1 cellular context compared by ENCODE assay signal in genomic region chr21:42051788-42052187, GRCh38.
TF ChIP-seq lines count a peak whose summit lies in the region.

No MANE protein-coding gene starts in this region.

TF ChIP-seq in K562, 482 proteins besides CTCF, POLR2A, EP300 and RAD21 (continued from another document and continues in another):
- TF ChIP-seq ZBTB12 (CRISPR knock-in tag; IDR thresholded peaks at IDR 0.05) (0 out of 2 replicates have a peak, but pooled peaks have one; percentile 39), PHB2 (IDR thresholded peaks at IDR 0.05; ENCODE audit: low read depth) (no peak), PREB (CRISPR knock-in tag; IDR thresholded peaks at IDR 0.05) (no peak), NFATC3 (IDR thresholded peaks at IDR 0.05) (no peak), E2F4 (CRISPR knock-in tag; IDR thresholded peaks at IDR 0.05; ENCODE audit: low read depth) (no peak), ZNF124 (CRISPR knock-in tag; IDR thresholded peaks at IDR 0.05) (no peak), CAMTA2 (CRISPR knock-in tag; conservative IDR thresholded peaks at IDR 0.05) (no peak), IFI16 (CRISPR knock-in tag; IDR thresholded peaks at IDR 0.05) (no peak), GTF2F1 (IDR thresholded peaks at IDR 0.05; ENCODE audit: low read depth, low read length) (no peak), THAP7 (CRISPR knock-in tag; IDR thresholded peaks at IDR 0.05) (no peak), MCM3 (IDR thresholded peaks at IDR 0.05) (no peak), HIVEP1 (CRISPR knock-in tag; IDR thresholded peaks at IDR 0.05) (no peak), ZNF830 (CRISPR knock-in tag; IDR thresholded peaks at IDR 0.05) (no peak), SMARCC2 (IDR thresholded peaks at IDR 0.05; ENCODE audit: low read depth) (peak; percentile 73; the same call in 1 of the 2 replicates), FOXA3 (CRISPR knock-in tag; conservative IDR thresholded peaks at IDR 0.05 in 1 of 2, IDR thresholded peaks at IDR 0.05 in 1 of 2) (no peak), ZBTB7A (IDR thresholded peaks at IDR 0.05; ENCODE audit: borderline replicate concordance, control insufficient read depth, low read depth, low read length) (no peak), TSHZ1 (CRISPR knock-in tag; IDR thresholded peaks at IDR 0.05) (no peak), BRD9 (IDR thresholded peaks at IDR 0.05; ENCODE audit: low read depth, partially characterized antibody) (no peak), ZKSCAN3 (CRISPR knock-in tag; IDR thresholded peaks at IDR 0.05) (no peak), RFX7 (CRISPR knock-in tag; IDR thresholded peaks at IDR 0.05) (no peak), TCF15 (CRISPR knock-in tag; IDR thresholded peaks at IDR 0.05) (no peak), MAZ (CRISPR knock-in tag; conservative IDR thresholded peaks at IDR 0.05 in 1 of 2, IDR thresholded peaks at IDR 0.05 in 1 of 2) (0 out of 4 replicates have a peak, but pooled peaks have one; percentile 26 to 38), REST (CRISPR knock-in tag; IDR thresholded peaks at IDR 0.05; ENCODE audit: low read depth) (no peak), ZNF518B (CRISPR knock-in tag; IDR thresholded peaks at IDR 0.05) (no peak), ZEB2 (IDR thresholded peaks at IDR 0.05) (no peak), ZNF134 (CRISPR knock-in tag; conservative IDR thresholded peaks at IDR 0.05) (0 out of 2 replicates have a peak, but pooled peaks have one; percentile 29), TFE3 (CRISPR knock-in tag; IDR thresholded peaks at IDR 0.05) (no peak), DMBX1 (CRISPR knock-in tag; IDR thresholded peaks at IDR 0.05; ENCODE audit: borderline replicate concordance) (peak; percentile 60; the same call in 1 of the 2 replicates), ARID2 (IDR thresholded peaks at IDR 0.05) (no peak), NFE2L1 (tag; IDR thresholded peaks at IDR 0.05; ENCODE audit: borderline replicate concordance, low read depth) (no peak), MCM5 (IDR thresholded peaks at IDR 0.05; ENCODE audit: low read depth) (no peak), SRF (CRISPR knock-in tag; IDR thresholded peaks at IDR 0.05) (no peak), ZC3H8 (IDR thresholded peaks at IDR 0.05) (no peak), BCOR (IDR thresholded peaks at IDR 0.05) (peak; percentile 71), ETS2 (tag; IDR thresholded peaks at IDR 0.05; ENCODE audit: borderline replicate concordance, poor library complexity, severe bottlenecking) (no peak), DLX4 (CRISPR knock-in tag; IDR thresholded peaks at IDR 0.05) (no peak), ZNF584 (CRISPR knock-in tag; IDR thresholded peaks at IDR 0.05; ENCODE audit: low read depth) (no peak; the same call in 1 of the 2 replicates), CREB1 (IDR thresholded peaks at IDR 0.05) (no peak), CREB1 (CRISPR knock-in tag; IDR thresholded peaks at IDR 0.05) (peak; percentile 12; the same call in 1 of the 2 replicates), ZFP36 (IDR thresholded peaks at IDR 0.05; ENCODE audit: low read depth, low read length, partially characterized antibody) (no peak), ZNF311 (CRISPR knock-in tag; IDR thresholded peaks at IDR 0.05) (peak; percentile 80), ZBTB33 (CRISPR knock-in tag; IDR thresholded peaks at IDR 0.05) (no peak), RHOXF2B (CRISPR knock-in tag; conservative IDR thresholded peaks at IDR 0.05) (no peak), ZNF232 (CRISPR knock-in tag; IDR thresholded peaks at IDR 0.05) (no peak), TBL1XR1 (IDR thresholded peaks at IDR 0.05; ENCODE audit: low read length in 2 of 2) (no peak; a peak in 1 of 4 replicates)
